8 cellular contexts compared by ENCODE assay signal in genomic region chrX:154443479-154443910, GRCh38. TPM values are rescaled to one million over a fixed set of nuclear protein-coding genes. Genes with fewer than 3 reads are reported as not detected.
A peak's percentile ranks its signal among the peaks of the same experiment; 100 is the strongest.
DNase-seq lines count a peak whose midpoint lies in the region; ATAC-seq lines count a peak whose summit lies in the region.

No MANE protein-coding gene starts in this region.

- DNase-seq in activated naive CD4-positive, alpha-beta T cell treated with anti-CD3 and anti-CD28 coated beads, Interleukin-2, amount 50 U/mL, for 16 hours = no peak
- no peak for DNase-seq in activated T-helper 1 cell treated with anti-CD3 and anti-CD28 coated beads, Interleukin-12 subunit alpha, Interleukin-12 subunit beta, Interleukin-2, Interleukin-4 antibody, amounts not matched to agents 30 ng/mL and 10 ng/mL and 1 ng/mL, durations not matched to agents 14 hours and 24 hours and 36 hours (ENCODE audit: low spot score)
- DNase-seq in substantia nigra (lab: John Stamatoyannopoulos, UW) = no peak
- no peak for DNase-seq in occipital lobe (lab: John Stamatoyannopoulos, UW)
- DNase-seq in T-helper 9 cell = no peak

- no peaks in the 10 kb centered on the region for H3K27me3 Mint-ChIP-seq in activated naive CD4-positive, alpha-beta T cell treated with anti-CD3 and anti-CD28 coated beads, Interleukin-2, amount 50 U/mL, for 24 hours
- H3K27me3 Mint-ChIP-seq in activated T-helper 1 cell treated with anti-CD3 and anti-CD28 coated beads, Interleukin-12 subunit alpha, Interleukin-12 subunit beta, Interleukin-2, Interleukin-4 antibody, amounts not matched to agents 30 ng/mL and 10 ng/mL and 1 ng/mL, durations not matched to agents 14 hours and 24 hours and 36 hours (ENCODE audit: insufficient read depth) = no peaks in the 10 kb centered on the region

- peaks cover 16% of the 10 kb centered on the region for H3K4me1 Mint-ChIP-seq in activated naive CD4-positive, alpha-beta T cell treated with anti-CD3 and anti-CD28 coated beads, Interleukin-2, amount 50 U/mL, for 24 hours
- no peaks in the 10 kb centered on the region for H3K4me1 Mint-ChIP-seq in activated T-helper 1 cell treated with anti-CD3 and anti-CD28 coated beads, Interleukin-12 subunit alpha, Interleukin-12 subunit beta, Interleukin-2, Interleukin-4 antibody, amounts not matched to agents 30 ng/mL and 10 ng/mL and 1 ng/mL, durations not matched to agents 14 hours and 24 hours and 36 hours (ENCODE audit: low read depth)

- peak overlapping the region; percentile 17 for H3K4me3 ChIP-seq in iPS-11a (ENCODE audit: low read depth, low read length)

- intact Hi-C loops in activated T-helper 1 cell treated with anti-CD3 and anti-CD28 coated beads, Interleukin-12 subunit alpha, Interleukin-12 subunit beta, Interleukin-2, Interleukin-4 antibody, amounts not matched to agents 30 ng/mL and 10 ng/mL and 1 ng/mL, durations not matched to agents 14 hours and 24 hours and 36 hours (cut with micrococcal nuclease) = loop anchor here (2.0 kb wide), 1 partner anchor 47 kb away; the partner anchor contains the start of gene SLC10A3

- peak overlapping the region; percentile 35 for H3K27ac Mint-ChIP-seq in activated naive CD4-positive, alpha-beta T cell treated with anti-CD3 and anti-CD28 coated beads, Interleukin-2, amount 50 U/mL, for 24 hours
- peak overlapping the region; percentile 78 for H3K27ac Mint-ChIP-seq in activated T-helper 1 cell treated with anti-CD3 and anti-CD28 coated beads, Interleukin-12 subunit alpha, Interleukin-12 subunit beta, Interleukin-2, Interleukin-4 antibody, amounts not matched to agents 30 ng/mL and 10 ng/mL and 1 ng/mL, durations not matched to agents 14 hours and 24 hours and 36 hours

- H3K9me3 Mint-ChIP-seq in activated naive CD4-positive, alpha-beta T cell treated with anti-CD3 and anti-CD28 coated beads, Interleukin-2, amount 50 U/mL, for 24 hours = no peaks in the 10 kb centered on the region
- no peaks in the 10 kb centered on the region for H3K9me3 Mint-ChIP-seq in activated T-helper 1 cell treated with anti-CD3 and anti-CD28 coated beads, Interleukin-12 subunit alpha, Interleukin-12 subunit beta, Interleukin-2, Interleukin-4 antibody, amounts not matched to agents 30 ng/mL and 10 ng/mL and 1 ng/mL, durations not matched to agents 14 hours and 24 hours and 36 hours

- no peaks in the 10 kb centered on the region for H3K36me3 Mint-ChIP-seq in activated naive CD4-positive, alpha-beta T cell treated with anti-CD3 and anti-CD28 coated beads, Interleukin-2, amount 50 U/mL, for 24 hours
- peaks cover 12% of the 10 kb centered on the region for H3K36me3 Mint-ChIP-seq in activated T-helper 1 cell treated with anti-CD3 and anti-CD28 coated beads, Interleukin-12 subunit alpha, Interleukin-12 subunit beta, Interleukin-2, Interleukin-4 antibody, amounts not matched to agents 30 ng/mL and 10 ng/mL and 1 ng/mL, durations not matched to agents 14 hours and 24 hours and 36 hours (ENCODE audit: low read depth)

- peak overlapping the region; percentile 79 for H3K27ac ChIP-seq in substantia nigra (ENCODE audit: low read depth, low read length, poor library complexity, severe bottlenecking)

- peak overlapping the region; percentile 73 for H3K4me3 Mint-ChIP-seq in activated naive CD4-positive, alpha-beta T cell treated with anti-CD3 and anti-CD28 coated beads, Interleukin-2, amount 50 U/mL, for 24 hours
- peak overlapping the region; percentile 78 for H3K4me3 Mint-ChIP-seq in activated T-helper 1 cell treated with anti-CD3 and anti-CD28 coated beads, Interleukin-12 subunit alpha, Interleukin-12 subunit beta, Interleukin-2, Interleukin-4 antibody, amounts not matched to agents 30 ng/mL and 10 ng/mL and 1 ng/mL, durations not matched to agents 14 hours and 24 hours and 36 hours

- no peak for ATAC-seq in GM18520 (IDR thresholded peaks at IDR 0.05; ENCODE audit: unreplicated experiment)

RNA-seq across cellular contexts. Expression of gene FAM50A, which starts 0.4 kb away (rescaled TPM):
- total RNA-seq in activated T-helper 1 cell treated with anti-CD3 and anti-CD28 coated beads, Interleukin-12 subunit alpha, Interleukin-12 subunit beta, Interleukin-2, Interleukin-4 antibody, amounts not matched to agents 30 ng/mL and 10 ng/mL and 1 ng/mL, durations not matched to agents 14 hours and 24 hours and 36 hours = 84.9 and 95.4 TPM in 2 replicates
- total RNA-seq in occipital lobe = 13.1 TPM

RNA-seq across cellular contexts. Expression of gene GDI1, which starts 6.5 kb away (rescaled TPM):
- total RNA-seq in activated T-helper 1 cell treated with anti-CD3 and anti-CD28 coated beads, Interleukin-12 subunit alpha, Interleukin-12 subunit beta, Interleukin-2, Interleukin-4 antibody, amounts not matched to agents 30 ng/mL and 10 ng/mL and 1 ng/mL, durations not matched to agents 14 hours and 24 hours and 36 hours = 110 and 113 TPM in 2 replicates
- total RNA-seq in occipital lobe = 192 TPM

RNA-seq across cellular contexts. Expression of gene PLXNA3, which starts 14.6 kb away (rescaled TPM):
- 45.4 and 61.1 TPM in 2 replicates for total RNA-seq in activated T-helper 1 cell treated with anti-CD3 and anti-CD28 coated beads, Interleukin-12 subunit alpha, Interleukin-12 subunit beta, Interleukin-2, Interleukin-4 antibody, amounts not matched to agents 30 ng/mL and 10 ng/mL and 1 ng/mL, durations not matched to agents 14 hours and 24 hours and 36 hours
- total RNA-seq in occipital lobe = 14.5 TPM

RNA-seq across cellular contexts. Expression of gene ATP6AP1, which starts 15.0 kb away (rescaled TPM):
- total RNA-seq in activated T-helper 1 cell treated with anti-CD3 and anti-CD28 coated beads, Interleukin-12 subunit alpha, Interleukin-12 subunit beta, Interleukin-2, Interleukin-4 antibody, amounts not matched to agents 30 ng/mL and 10 ng/mL and 1 ng/mL, durations not matched to agents 14 hours and 24 hours and 36 hours = 49.8 and 54.3 TPM in 2 replicates
- total RNA-seq in occipital lobe = 42.7 TPM

RNA-seq across cellular contexts. Expression of gene TAFAZZIN, which starts 32.2 kb away (rescaled TPM):
- total RNA-seq in activated T-helper 1 cell treated with anti-CD3 and anti-CD28 coated beads, Interleukin-12 subunit alpha, Interleukin-12 subunit beta, Interleukin-2, Interleukin-4 antibody, amounts not matched to agents 30 ng/mL and 10 ng/mL and 1 ng/mL, durations not matched to agents 14 hours and 24 hours and 36 hours = 65.2 and 69.2 TPM in 2 replicates
- total RNA-seq in occipital lobe = 10.9 TPM
